13 cellular contexts compared by ENCODE assay signal in genomic region chr1:192573499-192573898, GRCh38. TPM values are rescaled to one million over a fixed set of nuclear protein-coding genes. Genes with fewer than 3 reads are reported as not detected.
DNase-seq lines count a peak whose midpoint lies in the region; ATAC-seq and TF ChIP-seq lines count a peak whose summit lies in the region.
"Had no signal": no experiment of that assay in that cellular context is flagged by ENCODE, and none has a peak within 500 bp of the region (broad histone marks: within the 10 kb centered on the region; RNA-seq: fewer than 3 reads in every experiment).

No MANE protein-coding gene starts in this region.

- H3K79me2 ChIP-seq in GM23338 (replicated peaks; ENCODE audit: insufficient read depth) (no peaks in the 10 kb centered on the region), PC-9 (ENCODE audit: low read depth) (no peaks in the 10 kb centered on the region)

- WGBS in sigmoid colon, 2 donors: 31 to 93% methylated on average over 1 of the region's 1 CpG

- H3K4me3 ChIP-seq in GM23338 (no peak overlapping the region), PC-9 (no peak overlapping the region), fibroblast of mammary gland (ENCODE audit: control insufficient read depth, low read depth, low read length) (no peak overlapping the region), sigmoid colon (no peak overlapping the region)

- TF ChIP-seq EP300 in sigmoid colon (IDR thresholded peaks at IDR 0.05): no peak

- no peak for ATAC-seq in GM23338
- ATAC-seq in HG02763 (IDR thresholded peaks at IDR 0.05; ENCODE audit: unreplicated experiment): no peak
- ATAC-seq in GM18519 (IDR thresholded peaks at IDR 0.05; ENCODE audit: low FRiP score, unreplicated experiment): no peak

- H3K27ac ChIP-seq in GM23338 (ENCODE audit: low read depth) (no peak overlapping the region), PC-9 (no peak overlapping the region), sigmoid colon (peak overlapping the region; percentile 25 to 83 (median 78))

- H3K27me3 Mint-ChIP-seq in GM23338 (ENCODE audit: insufficient read depth, low read depth, poor library complexity): no peaks in the 10 kb centered on the region
- H3K27me3 Mint-ChIP-seq: stimulated activated naive CD8-positive, alpha-beta T cell treated with anti-CD3 and anti-CD28 coated beads, Interleukin-15, Interleukin-2, amounts not matched to agents 100 ng/mL and 50 ng/mL, for 24 hours had no signal

- H3K36me3 ChIP-seq in GM23338 (ENCODE audit: insufficient read depth) (no peaks in the 10 kb centered on the region), PC-9 (ENCODE audit: low read depth) (no peaks in the 10 kb centered on the region), sigmoid colon (peaks cover 0 to 4% (median 0%) of the 10 kb centered on the region in 4 donors)

- TF ChIP-seq CTCF in GM23338 (conservative IDR thresholded peaks at IDR 0.05; ENCODE audit: low read depth in 2 of 2) (no peak), PC-9 (conservative IDR thresholded peaks at IDR 0.05) (no peak), fibroblast of mammary gland (conservative IDR thresholded peaks at IDR 0.05; ENCODE audit: control insufficient read depth, insufficient read depth, low read depth, low read length) (no peak), sigmoid colon (IDR thresholded peaks at IDR 0.05) (no peak)

- H3F3A ChIP-seq in GM23338 (replicated peaks; ENCODE audit: low read depth) (no peaks in the 10 kb centered on the region), PC-9 (ENCODE audit: insufficient read depth, low read depth) (no peaks in the 10 kb centered on the region)

- no peak overlapping the region for H3K4me2 ChIP-seq in GM23338
- H3K4me2 ChIP-seq in PC-9: no peak overlapping the region

- H3K9me3 Mint-ChIP-seq in GM23338: no peaks in the 10 kb centered on the region; the same call in 2 of the 3 replicates

- peak overlapping the region; percentile 6; the same call in 1 of the 2 replicates for H3K27ac Mint-ChIP-seq in GM23338
- H3K27ac Mint-ChIP-seq: stimulated activated naive CD8-positive, alpha-beta T cell treated with anti-CD3 and anti-CD28 coated beads, Interleukin-15, Interleukin-2, amounts not matched to agents 100 ng/mL and 50 ng/mL, for 24 hours had no signal

- H3K4me3 Mint-ChIP-seq in GM23338: no peak overlapping the region
- H3K4me3 Mint-ChIP-seq: stimulated activated naive CD8-positive, alpha-beta T cell treated with anti-CD3 and anti-CD28 coated beads, Interleukin-15, Interleukin-2, amounts not matched to agents 100 ng/mL and 50 ng/mL, for 24 hours had no signal

- no peaks in the 10 kb centered on the region for H3K9me3 ChIP-seq in PC-9 (ENCODE audit: insufficient read depth, low read depth)
- H3K9me3 ChIP-seq in sigmoid colon: peaks cover 0 to 3% (median under 1%) of the 10 kb centered on the region in 4 donors

- CTCF ChIA-PET in PC-9 (lab: Charles Lee): no interaction called here

- H3K4me1 ChIP-seq in GM23338 (ENCODE audit: insufficient read depth): peaks cover 11% of the 10 kb centered on the region; the same call in 1 of the 2 replicates
- H3K4me1 ChIP-seq in PC-9 (replicated peaks; ENCODE audit: insufficient read depth): no peaks in the 10 kb centered on the region
- H3K4me1 ChIP-seq in sigmoid colon: peaks cover 0 to 36% (median 17%) of the 10 kb centered on the region in 4 donors

- POLR2A ChIA-PET in PC-9 (lab: Charles Lee; ENCODE audit: unreplicated experiment): no interaction called here

- H2AFZ ChIP-seq in GM23338 (no peak overlapping the region; the same call in 1 of the 2 replicates), PC-9 (peak overlapping the region; percentile 42; the same call in 1 of the 2 replicates)

- H3K4me1 Mint-ChIP-seq in GM23338: peaks cover 13% of the 10 kb centered on the region; the same call in 2 of the 3 replicates

- no peaks in the 10 kb centered on the region for H4K20me1 ChIP-seq in GM23338 (replicated peaks; ENCODE audit: insufficient read depth)
- no peaks in the 10 kb centered on the region for H4K20me1 ChIP-seq in PC-9 (ENCODE audit: insufficient read depth)

- H3K27me3 ChIP-seq in GM23338 (ENCODE audit: insufficient read depth) (no peaks in the 10 kb centered on the region), PC-9 (ENCODE audit: insufficient read depth, low read depth) (no peaks in the 10 kb centered on the region), sigmoid colon (no peaks in the 10 kb centered on the region)

- H3K36me3 Mint-ChIP-seq in GM23338 (ENCODE audit: low read depth): no peaks in the 10 kb centered on the region

- no peaks in the 10 kb centered on the region; the same call in 1 of the 2 replicates for H3K9me2 ChIP-seq in GM23338 (ENCODE audit: insufficient read depth)
- no peaks in the 10 kb centered on the region; the same call in 1 of the 2 replicates for H3K9me2 ChIP-seq in PC-9 (ENCODE audit: insufficient read depth)

- intact Hi-C loops in PC-9 (cut with micrococcal nuclease; ENCODE audit: unreplicated experiment): loop anchor here (5.0 kb wide), 1 partner anchor 51 kb away; no protein-coding TSS in a partner anchor
- intact Hi-C loops in sigmoid colon (cut with DNase I): no loop called here

- no TSS peak for BruUV-seq in PC-9 (replicated peaks; lab: Mats Ljungman, UMichigan)

- TF ChIP-seq POLR2A in sigmoid colon (IDR thresholded peaks at IDR 0.05): no peak

- DNase-seq in GM23338 (ENCODE audit: low spot score) (peak; percentile 16), PC-9 (no peak), fibroblast of mammary gland (ENCODE audit: low read depth) (peak; percentile 75), sigmoid colon (no peak), OCI-M2 (lab: John Stamatoyannopoulos, UW; ENCODE audit: unreplicated experiment) (no peak)
- DNase-seq: hippocampal formation; NCI-H524 treated with DMSO at 0.1 percent for 48 hours; stimulated activated CD4-positive, alpha-beta T cell treated with anti-CD3 and anti-CD28 coated beads, Interleukin-15, amount 100 ng/mL, for 24 hours; SW 1271 had no signal

TF ChIP-seq in GM23338, 12 proteins besides CTCF, POLR2A, EP300 and RAD21 (continues in another document):
- TF ChIP-seq ZNF114 (CRISPR knock-in tag; IDR thresholded peaks at IDR 0.05): no peak
- TF ChIP-seq STAT1 (IDR thresholded peaks at IDR 0.05; ENCODE audit: unreplicated experiment): no peak
- no peak for TF ChIP-seq CREB1 (CRISPR knock-in tag; IDR thresholded peaks at IDR 0.05; ENCODE audit: low read depth)
- no peak for TF ChIP-seq ZNF331 (CRISPR knock-in tag; IDR thresholded peaks at IDR 0.05; ENCODE audit: low read depth)
- TF ChIP-seq JUNB (IDR thresholded peaks at IDR 0.05; ENCODE audit: unreplicated experiment): no peak
- TF ChIP-seq ETS1 (IDR thresholded peaks at IDR 0.05): no peak
- TF ChIP-seq POLR2AphosphoS5 (IDR thresholded peaks at IDR 0.05; ENCODE audit: low read depth): no peak
- TF ChIP-seq EZH2phosphoT487 (IDR thresholded peaks at IDR 0.05; ENCODE audit: unreplicated experiment): no peak

RNA-seq across cellular contexts. Expression of gene RGS1, which starts 2.1 kb away (rescaled TPM):
- not detected in 2 replicates for total RNA-seq in GM23338 (2014; rRNA removed; shearing (Covaris generic))
- polyA plus RNA-seq in GM23338 (2016; fragmentation: Nextera tagmentation; extraction: Ambion mirVana) (not detected in 2 replicates), sigmoid colon (10 to 100 TPM; 34.8 to 49.5 (median 35.8) TPM)
- total RNA-seq in PC-9 (2021) (not detected in 2 replicates), sigmoid colon (100 to 1,000 TPM in 2 of 4 donors, 10 to 100 TPM in 2; 52.9 to 153 (median 95.8) TPM)
- total RNA-seq: MCF 10A had no signal

Comparison
In these comparisons a context has a peak if more than half of its experiments do, and no peak if none do; other contexts are left out.
1. DNase-seq: peak in GM23338 (single experiment) and fibroblast of mammary gland (single experiment); none in PC-9 (0 of 2), sigmoid colon (single experiment) and OCI-M2 (single experiment).
2. H3K27ac ChIP-seq: peak in sigmoid colon (4 of 4); none in GM23338 (single experiment) and PC-9 (single experiment).
3. RNA of gene RGS1, which starts 2.1 kb away (total RNA-seq): 52.9 to 153 TPM in sigmoid colon; not detected in GM23338 and not detected in PC-9; every median in the first group is over 10 times any median in the second.